ENCODE assay signal across 16 cellular contexts in genomic region chr22:42340695-42341383, GRCh38.
DNase-seq lines count a peak whose midpoint lies in the region; ATAC-seq and TF ChIP-seq lines count a peak whose summit lies in the region.
"Had no signal": no experiment of that assay in that cellular context is flagged by ENCODE, and none has a peak within 500 bp of the region (broad histone marks: within the 10 kb centered on the region; RNA-seq: fewer than 3 reads in every experiment).

No MANE protein-coding gene starts in this region.

- no peaks in the 10 kb centered on the region for H3K36me3 ChIP-seq in sigmoid colon

- H3K4me3 Mint-ChIP-seq in endothelial cell (ENCODE audit: unreplicated experiment) (peak overlapping the region; percentile 37), chondrocyte (ENCODE audit: unreplicated experiment) (no peak overlapping the region)

- WGBS in sigmoid colon, 2 donors, result 44 to 71% methylated on average over 29 of the region's 29 CpGs

- no peak for TF ChIP-seq EP300 in sigmoid colon (IDR thresholded peaks at IDR 0.05)

- no peak for TF ChIP-seq POLR2A in sigmoid colon (IDR thresholded peaks at IDR 0.05)

- H3K4me1 Mint-ChIP-seq in endothelial cell (ENCODE audit: unreplicated experiment) (no peaks in the 10 kb centered on the region), chondrocyte (ENCODE audit: low read depth) (peaks cover 3% of the 10 kb centered on the region)

- no peak for ATAC-seq in HG03342 (IDR thresholded peaks at IDR 0.05; ENCODE audit: unreplicated experiment)
- ATAC-seq: HepG2 had no signal

- no peaks in the 10 kb centered on the region for H3K9me3 ChIP-seq in sigmoid colon

- no peak overlapping the region for H3K27ac Mint-ChIP-seq in endothelial cell (ENCODE audit: unreplicated experiment)
- no peak overlapping the region for H3K27ac Mint-ChIP-seq in chondrocyte (ENCODE audit: unreplicated experiment)

- peak; percentile 46 for DNase-seq in DMS53 (lab: John Stamatoyannopoulos, UW)
- no peak for DNase-seq in DMS53 treated with DMSO at 0.1 percent for 48 hours (lab: John Stamatoyannopoulos, UW; ENCODE audit: unreplicated experiment)
- peak; percentile 40 to 65 for DNase-seq in NCI-H446 (lab: John Stamatoyannopoulos, UW)
- DNase-seq in endothelial cell (ENCODE audit: low spot score), result peak; percentile 31
- DNase-seq in sigmoid colon, result peak; percentile 81
- no peak for DNase-seq in globus pallidus (ENCODE audit: low spot score)
- no peak for DNase-seq in chondrocyte (ENCODE audit: low spot score)
- DNase-seq: 8988T; activated CD4-positive, alpha-beta T cell treated with anti-CD3 and anti-CD28 coated beads, Interleukin-2, amount 50 U/mL, for 4 hours; activated naive CD4-positive, alpha-beta T cell; EL; NCI-H510A; SW 1271 had no signal

- H3K4me3 ChIP-seq in sigmoid colon, result peak overlapping the region in 3 of 4 donors; percentile 25 to 37 (median 34)
- H3K4me3 ChIP-seq: skin epidermis had no signal

- H3K36me3 Mint-ChIP-seq in endothelial cell (ENCODE audit: low read depth, unreplicated experiment), result no peaks in the 10 kb centered on the region
- H3K36me3 Mint-ChIP-seq in chondrocyte (ENCODE audit: low read depth), result no peaks in the 10 kb centered on the region

- H3K27me3 Mint-ChIP-seq in endothelial cell (ENCODE audit: unreplicated experiment), result peaks cover 19% of the 10 kb centered on the region
- peaks cover 6% of the 10 kb centered on the region for H3K27me3 Mint-ChIP-seq in chondrocyte (ENCODE audit: low read depth)

- H3K27me3 ChIP-seq in sigmoid colon, result no peaks in the 10 kb centered on the region

- TF ChIP-seq CTCF in endothelial cell (IDR thresholded peaks at IDR 0.05; ENCODE audit: unreplicated experiment) (no peak), sigmoid colon (IDR thresholded peaks at IDR 0.05) (no peak), chondrocyte (IDR thresholded peaks at IDR 0.05) (no peak)

- peaks cover 0 to 40% (median 39%) of the 10 kb centered on the region in 4 donors for H3K4me1 ChIP-seq in sigmoid colon

- H3K9me3 Mint-ChIP-seq in endothelial cell (ENCODE audit: unreplicated experiment) (no peaks in the 10 kb centered on the region), chondrocyte (ENCODE audit: low read depth) (no peaks in the 10 kb centered on the region)

- peak overlapping the region in 3 of 4 donors; percentile 50 to 71 (median 54) for H3K27ac ChIP-seq in sigmoid colon
- H3K27ac ChIP-seq: skin epidermis had no signal

- intact Hi-C loops in sigmoid colon (cut with DNase I), result no loop called here

Comparison
In these comparisons a context has a peak if more than half of its experiments do, and no peak if none do; other contexts are left out.
1. DNase-seq: peak in DMS53 (single experiment), NCI-H446 (2 of 2), endothelial cell (single experiment) and sigmoid colon (single experiment); none in DMS53 treated with DMSO at 0.1 percent for 48 hours (single experiment), globus pallidus (single experiment) and chondrocyte (single experiment).